ENCODE assay signal across 14 cellular contexts in genomic region chrX:56219702-56220101, GRCh38. TPM values are rescaled to one million over a fixed set of nuclear protein-coding genes. Genes with fewer than 3 reads are reported as not detected.
A peak's percentile ranks its signal among the peaks of the same experiment; 100 is the strongest.
DNase-seq lines count a peak whose midpoint lies in the region; FAIRE-seq and TF ChIP-seq lines count a peak whose summit lies in the region.
"Had no signal": no experiment of that assay in that cellular context is flagged by ENCODE, and none has a peak within 500 bp of the region (broad histone marks: within the 10 kb centered on the region; RNA-seq: fewer than 3 reads in every experiment).

No MANE protein-coding gene starts in this region.

- no peaks in the 10 kb centered on the region for H3K79me2 ChIP-seq in mesendoderm (ENCODE audit: control insufficient read depth, insufficient read depth, low read length)

- H3K27ac ChIP-seq in mesendoderm (ENCODE audit: low read depth, low read length): no peak overlapping the region
- H3K27ac ChIP-seq: neutrophil, thyroid gland had no signal

- H3K23ac ChIP-seq in mesendoderm (ENCODE audit: low read length): no peak overlapping the region

- no peak overlapping the region for H3K56ac ChIP-seq in mesendoderm (ENCODE audit: low read length)

- in situ Hi-C loops in Caki2 (cut with HindIII; ENCODE audit: low pct_unique_long_range_greater_than_20kb, low sequenced_read_pairs) (no loop called here), KBM-7 (cut with MboI; ENCODE audit: low pct_unique_long_range_greater_than_20kb, low sequenced_read_pairs) (no loop called here)

- DNase-seq in Caki2 (ENCODE audit: low read depth) (peak; percentile 4), KBM-7 (peak; percentile 40), bronchial epithelial cell (ENCODE audit: low read depth) (peak; percentile 28), mesendoderm (peak; percentile 11), GM19238 (ENCODE audit: insufficient read length, low spot score) (no peak), DMS114 treated with DMSO at 0.1 percent for 48 hours (lab: John Stamatoyannopoulos, UW; ENCODE audit: unreplicated experiment) (no peak), NCI-H187 (lab: John Stamatoyannopoulos, UW) (no peak)
- DNase-seq in activated T-helper 1 cell treated with anti-CD3 and anti-CD28 coated beads, Interleukin-12 subunit alpha, Interleukin-12 subunit beta, Interleukin-2, Interleukin-4 antibody, amounts not matched to agents 30 ng/mL and 10 ng/mL and 1 ng/mL, durations not matched to agents 14 hours and 24 hours and 36 hours (ENCODE audit: low spot score): no peak
- DNase-seq: activated CD4-positive, alpha-beta T cell treated with anti-CD3 and anti-CD28 coated beads for 48 hours; activated naive CD4-positive, alpha-beta T cell treated with Interleukin-2 at 50 U/mL for 16 hours; Right ventricle myocardium superior; thyroid gland had no signal

- no peak overlapping the region for H2AK5ac ChIP-seq in mesendoderm (ENCODE audit: low read length)

- H3K4ac ChIP-seq in mesendoderm (ENCODE audit: low read depth, low read length): no peak overlapping the region

- H3K4me3 Mint-ChIP-seq in activated T-helper 1 cell treated with anti-CD3 and anti-CD28 coated beads, Interleukin-12 subunit alpha, Interleukin-12 subunit beta, Interleukin-2, Interleukin-4 antibody, amounts not matched to agents 30 ng/mL and 10 ng/mL and 1 ng/mL, durations not matched to agents 14 hours and 24 hours and 36 hours: no peak overlapping the region

- no peaks in the 10 kb centered on the region for H3K36me3 ChIP-seq in bronchial epithelial cell (ENCODE audit: control insufficient read depth, insufficient read depth, low read length)
- H3K36me3 ChIP-seq in mesendoderm (ENCODE audit: control insufficient read depth, insufficient read depth, low read length): no peaks in the 10 kb centered on the region
- H3K36me3 ChIP-seq: HAP-1, neutrophil, thyroid gland had no signal

- no peaks in the 10 kb centered on the region for H3K4me1 Mint-ChIP-seq in activated T-helper 1 cell treated with anti-CD3 and anti-CD28 coated beads, Interleukin-12 subunit alpha, Interleukin-12 subunit beta, Interleukin-2, Interleukin-4 antibody, amounts not matched to agents 30 ng/mL and 10 ng/mL and 1 ng/mL, durations not matched to agents 14 hours and 24 hours and 36 hours (ENCODE audit: low read depth)

- no CpG with 5 or more reads among the region's 4 CpGs for WGBS in mesendoderm (ENCODE audit: extremely low coverage, insufficient coverage, low lambda C conversion rate)

- H3K27ac Mint-ChIP-seq in activated T-helper 1 cell treated with anti-CD3 and anti-CD28 coated beads, Interleukin-12 subunit alpha, Interleukin-12 subunit beta, Interleukin-2, Interleukin-4 antibody, amounts not matched to agents 30 ng/mL and 10 ng/mL and 1 ng/mL, durations not matched to agents 14 hours and 24 hours and 36 hours: no peak overlapping the region

- H2BK120ac ChIP-seq in mesendoderm (ENCODE audit: low read depth, low read length): no peak overlapping the region

- no peaks in the 10 kb centered on the region for H3K9me3 Mint-ChIP-seq in activated T-helper 1 cell treated with anti-CD3 and anti-CD28 coated beads, Interleukin-12 subunit alpha, Interleukin-12 subunit beta, Interleukin-2, Interleukin-4 antibody, amounts not matched to agents 30 ng/mL and 10 ng/mL and 1 ng/mL, durations not matched to agents 14 hours and 24 hours and 36 hours

- H3K9ac ChIP-seq in mesendoderm (ENCODE audit: low read length): no peak overlapping the region

- no peaks in the 10 kb centered on the region for H3K79me1 ChIP-seq in mesendoderm (ENCODE audit: low read length)

- no peak overlapping the region for H4K5ac ChIP-seq in mesendoderm (ENCODE audit: low read length)

- FAIRE-seq in bronchial epithelial cell (lab: Jason Lieb, UNC): no peak

- no peak overlapping the region for H2BK5ac ChIP-seq in mesendoderm (ENCODE audit: low read length)

- H3K36me3 Mint-ChIP-seq in activated T-helper 1 cell treated with anti-CD3 and anti-CD28 coated beads, Interleukin-12 subunit alpha, Interleukin-12 subunit beta, Interleukin-2, Interleukin-4 antibody, amounts not matched to agents 30 ng/mL and 10 ng/mL and 1 ng/mL, durations not matched to agents 14 hours and 24 hours and 36 hours (ENCODE audit: low read depth): no peaks in the 10 kb centered on the region

- no peak overlapping the region for H3K18ac ChIP-seq in mesendoderm (ENCODE audit: low read length)

- H3K4me2 ChIP-seq in mesendoderm (ENCODE audit: low read length): no peak overlapping the region

- intact Hi-C loops in activated T-helper 1 cell treated with anti-CD3 and anti-CD28 coated beads, Interleukin-12 subunit alpha, Interleukin-12 subunit beta, Interleukin-2, Interleukin-4 antibody, amounts not matched to agents 30 ng/mL and 10 ng/mL and 1 ng/mL, durations not matched to agents 14 hours and 24 hours and 36 hours (cut with micrococcal nuclease): loop anchor here (1.0 kb wide), 1 partner anchor 29 kb away; no protein-coding TSS in a partner anchor

- H4K8ac ChIP-seq in mesendoderm (ENCODE audit: low read depth, low read length): no peak overlapping the region

- H3K4me3 ChIP-seq in bronchial epithelial cell (ENCODE audit: low read depth, low read length): no peak overlapping the region
- H3K4me3 ChIP-seq in mesendoderm (ENCODE audit: low read length): no peak overlapping the region
- H3K4me3 ChIP-seq: HAP-1, thyroid gland had no signal

- H3K4me1 ChIP-seq in mesendoderm (ENCODE audit: control insufficient read depth, low read depth, low read length): no peaks in the 10 kb centered on the region
- H3K4me1 ChIP-seq: HAP-1, thyroid gland had no signal

- H3K27me3 ChIP-seq in bronchial epithelial cell (ENCODE audit: control insufficient read depth, insufficient read depth, low read length) (no peaks in the 10 kb centered on the region), mesendoderm (ENCODE audit: insufficient read depth, low read length, poor library complexity) (no peaks in the 10 kb centered on the region)
- H3K27me3 ChIP-seq: neutrophil, thyroid gland had no signal

- TF ChIP-seq CTCF in bronchial epithelial cell (IDR thresholded peaks at IDR 0.05; ENCODE audit: insufficient read depth, low read length, severe bottlenecking): peak; percentile 13

- peaks cover 1% of the 10 kb centered on the region for H3K27me3 Mint-ChIP-seq in activated T-helper 1 cell treated with anti-CD3 and anti-CD28 coated beads, Interleukin-12 subunit alpha, Interleukin-12 subunit beta, Interleukin-2, Interleukin-4 antibody, amounts not matched to agents 30 ng/mL and 10 ng/mL and 1 ng/mL, durations not matched to agents 14 hours and 24 hours and 36 hours (ENCODE audit: insufficient read depth)

- H2BK15ac ChIP-seq in mesendoderm (replicated peaks; ENCODE audit: low read depth): no peak overlapping the region

RNA-seq across cellular contexts. Expression of gene KLF8, which starts 12.5 kb away (rescaled TPM):
- total RNA-seq in Caki2 (2014; rRNA removed; shearing (Covaris generic); ENCODE audit: low replicate concordance): 0.52 and 0.68 TPM in 2 replicates
- total RNA-seq in bronchial epithelial cell: 3.9 and 6.0 TPM in 2 replicates
- 9.6 TPM for polyA plus RNA-seq in mesendoderm (2013, experiment 1 of 2)
- polyA plus RNA-seq in mesendoderm (2013, experiment 2 of 2): 9.0 TPM
- 6.3 and 6.7 TPM in 2 replicates for total RNA-seq in activated T-helper 1 cell treated with anti-CD3 and anti-CD28 coated beads, Interleukin-12 subunit alpha, Interleukin-12 subunit beta, Interleukin-2, Interleukin-4 antibody, amounts not matched to agents 30 ng/mL and 10 ng/mL and 1 ng/mL, durations not matched to agents 14 hours and 24 hours and 36 hours

Comparison
In these comparisons a context has a peak if more than half of its experiments do, and no peak if none do; other contexts are left out.
1. DNase-seq: peak in Caki2 (single experiment), KBM-7 (single experiment), bronchial epithelial cell (single experiment) and mesendoderm (single experiment); none in GM19238 (single experiment), activated T-helper 1 cell treated with anti-CD3 and anti-CD28 coated beads, Interleukin-12 subunit alpha, Interleukin-12 subunit beta, Interleukin-2, Interleukin-4 antibody, amounts not matched to agents 30 ng/mL and 10 ng/mL and 1 ng/mL, durations not matched to agents 14 hours and 24 hours and 36 hours (single experiment), DMS114 treated with DMSO at 0.1 percent for 48 hours (single experiment) and NCI-H187 (0 of 2).